ENCODE assay signal across 1 cellular context in genomic region chr14:73249108-73249507, GRCh38.
TF ChIP-seq lines count a peak whose summit lies in the region.

No MANE protein-coding gene starts in this region.

TF ChIP-seq in GM12878, 131 proteins besides CTCF, POLR2A, EP300 and RAD21:
- no peak for TF ChIP-seq ZBTB33 (IDR thresholded peaks at IDR 0.05)
- TF ChIP-seq NKRF (conservative IDR thresholded peaks at IDR 0.05) = no peak
- TF ChIP-seq EGR1 (IDR thresholded peaks at IDR 0.05; ENCODE audit: borderline replicate concordance in 1 of 2, low read depth in 2 of 2, low read length in 2 of 2) = no peak
- TF ChIP-seq ZNF384 (IDR thresholded peaks at IDR 0.05; ENCODE audit: borderline replicate concordance, low read depth, low read length) = no peak
- TF ChIP-seq USF2 (IDR thresholded peaks at IDR 0.05; ENCODE audit: borderline replicate concordance, low read depth, low read length) = no peak
- no peak for TF ChIP-seq ZSCAN29 (IDR thresholded peaks at IDR 0.05)
- no peak for TF ChIP-seq CEBPZ (IDR thresholded peaks at IDR 0.05; ENCODE audit: low read depth, low read length)
- TF ChIP-seq MXI1 (IDR thresholded peaks at IDR 0.05; ENCODE audit: low read depth, low read length) = no peak
- no peak for TF ChIP-seq ATF7 (IDR thresholded peaks at IDR 0.05; ENCODE audit: low read depth)
- no peak for TF ChIP-seq TAF1 (IDR thresholded peaks at IDR 0.05; ENCODE audit: borderline replicate concordance, low read depth, low read length)
- TF ChIP-seq RBBP5 (conservative IDR thresholded peaks at IDR 0.05) = no peak
- no peak for TF ChIP-seq ZNF592 (IDR thresholded peaks at IDR 0.05)
- TF ChIP-seq SMARCA5 (IDR thresholded peaks at IDR 0.05) = no peak
- no peak for TF ChIP-seq YY1 (IDR thresholded peaks at IDR 0.05; ENCODE audit: low read depth, low read length)
- TF ChIP-seq MEF2B (IDR thresholded peaks at IDR 0.05; ENCODE audit: partially characterized antibody, poor library complexity, severe bottlenecking) = no peak
- TF ChIP-seq NFIC (IDR thresholded peaks at IDR 0.05; ENCODE audit: low read depth, low read length) = no peak
- no peak for TF ChIP-seq ASH2L (IDR thresholded peaks at IDR 0.05; ENCODE audit: borderline replicate concordance, low read depth)
- TF ChIP-seq FOXM1 (IDR thresholded peaks at IDR 0.05; ENCODE audit: low read depth, low read length) = no peak
